Comparison of ENCODE assay signal across 18 cellular contexts in genomic region chr3:181696641-181697230, GRCh38. TPM values are rescaled to one million over a fixed set of nuclear protein-coding genes. Genes with fewer than 3 reads are reported as not detected.
A peak's percentile ranks its signal among the peaks of the same experiment; 100 is the strongest.
DNase-seq lines count a peak whose midpoint lies in the region; ATAC-seq, FAIRE-seq and TF ChIP-seq lines count a peak whose summit lies in the region.
"Had no signal": no experiment of that assay in that cellular context is flagged by ENCODE, and none has a peak within 500 bp of the region (broad histone marks: within the 10 kb centered on the region; RNA-seq: fewer than 3 reads in every experiment).

No MANE protein-coding gene starts in this region.

- 0 out of 2 replicates have a peak overlapping the region, but pooled peaks have one; percentile 8 for H2BK5ac ChIP-seq in H1 (ENCODE audit: low read depth, low read length)

- no peaks in the 10 kb centered on the region for H3K36me3 ChIP-seq in heart left ventricle
- H3K36me3 ChIP-seq in H1 (ENCODE audit: control insufficient read depth in 2 of 4, insufficient read depth in 4 of 4, low read length in 3 of 4), result no peaks in the 10 kb centered on the region
- H3K36me3 ChIP-seq in muscle layer of duodenum (ENCODE audit: control insufficient read depth in 1 of 2, insufficient read depth in 2 of 2, low read length in 2 of 2), result no peaks in the 10 kb centered on the region
- H3K36me3 ChIP-seq in Peyer's patch, result no peaks in the 10 kb centered on the region
- H3K36me3 ChIP-seq: ascending aorta, vagina had no signal

- H2BK120ac ChIP-seq in H1 (replicated peaks; ENCODE audit: low read depth, low read length), result no peak overlapping the region

- H3K23ac ChIP-seq in H1 (ENCODE audit: insufficient read length), result no peak overlapping the region

- H3K4me3 ChIP-seq in right cardiac atrium (ENCODE audit: low read length) (peak overlapping the region; percentile 15), heart left ventricle (peak overlapping the region in 2 of 12 donors; percentile 45 to 58), H1 (ENCODE audit: extremely low read depth in 1 of 4, insufficient read depth in 2 of 4, low read depth in 3 of 4, low read length in 4 of 4) (peak overlapping the region; percentile 50 to 78 (median 70); a peak in 6 of 8 replicates), muscle layer of duodenum (ENCODE audit: low read depth in 1 of 2, low read length in 2 of 2) (peak overlapping the region; percentile 40 to 67), Peyer's patch (no peak overlapping the region)

- no peak for TF ChIP-seq EP300 in H1 (IDR thresholded peaks at IDR 0.05; ENCODE audit: borderline replicate concordance in 1 of 2, low read depth in 2 of 2, low read length in 2 of 2)

- H3K4me1 ChIP-seq in right cardiac atrium (ENCODE audit: control insufficient read depth, insufficient read depth, low read length) (no peaks in the 10 kb centered on the region), heart left ventricle (peaks cover 0 to 27% (median 17%) of the 10 kb centered on the region in 12 donors), H1 (replicated peaks in 1 of 4; ENCODE audit: control insufficient read depth in 3 of 4, insufficient read depth in 4 of 4, low read length in 3 of 4) (peaks cover 14 to 19% (median 17%) of the 10 kb centered on the region in 4 experiments; a peak in 5 of 7 replicates), muscle layer of duodenum (ENCODE audit: control insufficient read depth in 1 of 2, insufficient read depth in 2 of 2, low read length in 2 of 2) (peaks cover 4 to 33% of the 10 kb centered on the region in 2 donors), Peyer's patch (peaks cover 0 to 22% (median 5%) of the 10 kb centered on the region in 4 donors)

- H3K18ac ChIP-seq in H1 (ENCODE audit: extremely low read depth, low read length), result no peak overlapping the region

- TF ChIP-seq CTCF in heart left ventricle (IDR thresholded peaks at IDR 0.05), result no peak
- no peak for TF ChIP-seq CTCF in H1 (IDR thresholded peaks at IDR 0.05; ENCODE audit: control extremely low read depth in 1 of 3, insufficient read depth in 1 of 3, low read depth in 1 of 3, low read length in 3 of 3)
- no peak for TF ChIP-seq CTCF in Peyer's patch (IDR thresholded peaks at IDR 0.05)

- no peak overlapping the region for H4K5ac ChIP-seq in H1 (ENCODE audit: insufficient read length, low read depth, low read length)

- no peak for TF ChIP-seq RAD21 in H1 (IDR thresholded peaks at IDR 0.05 in 1 of 2, conservative IDR thresholded peaks at IDR 0.05 in 1 of 2; ENCODE audit: low read depth in 2 of 2, low read length in 2 of 2)

- no peak overlapping the region for H2AK5ac ChIP-seq in H1 (ENCODE audit: low read depth, low read length)

- CTCF ChIA-PET in H1 (lab: Charles Lee; ENCODE audit: partially characterized antibody), result interaction anchor here (0.8 to 1.5 kb wide), 4 partner anchors 10 to 370 kb away, joined by 3 to 5 read pairs (median 4); no protein-coding TSS in a partner anchor

- no peak overlapping the region for H3K4ac ChIP-seq in H1 (replicated peaks; ENCODE audit: insufficient read length, low read depth, low read length)

- H2AFZ ChIP-seq in H1 (ENCODE audit: low read length), result peak overlapping the region; percentile 95; the same call in 1 of the 2 replicates

- H3K4me2 ChIP-seq in H1 (ENCODE audit: insufficient read depth in 1 of 2, low read depth in 2 of 2, low read length in 2 of 2), result peak overlapping the region; percentile 96 to 100

- no peak overlapping the region for H3K14ac ChIP-seq in H1 (ENCODE audit: insufficient read length)

- H3K27ac ChIP-seq in right cardiac atrium (ENCODE audit: low read length), result no peak overlapping the region
- no peak overlapping the region for H3K27ac ChIP-seq in heart left ventricle
- H3K27ac ChIP-seq in H1 (ENCODE audit: low read depth, low read length), result no peak overlapping the region
- H3K27ac ChIP-seq in muscle layer of duodenum (ENCODE audit: low read length), result no peak overlapping the region
- no peak overlapping the region for H3K27ac ChIP-seq in Peyer's patch
- H3K27ac ChIP-seq: ascending aorta, vagina had no signal

- no peak for FAIRE-seq in H1 (lab: Jason Lieb, UNC)
- FAIRE-seq in H54 (lab: Jason Lieb, UNC), result no peak
- FAIRE-seq: G401.6, GM12891 had no signal

- POLR2A ChIA-PET in H1 (lab: Charles Lee; ENCODE audit: partially characterized antibody), result no interaction called here

- no peak overlapping the region for H2BK20ac ChIP-seq in H1 (ENCODE audit: low read length)

- H2BK12ac ChIP-seq in H1 (ENCODE audit: low read depth, low read length), result no peak overlapping the region

- H3K56ac ChIP-seq in H1 (replicated peaks; ENCODE audit: insufficient read length, low read depth, low read length), result no peak overlapping the region

- no peaks in the 10 kb centered on the region for H3K79me2 ChIP-seq in H1 (ENCODE audit: control insufficient read depth in 1 of 2, insufficient read depth in 2 of 2, low read length in 2 of 2)

- WGBS in right cardiac atrium, result 18% methylated on average over 10 of the region's 10 CpGs
- 17 to 29% (median 22%) methylated on average over 10 of the region's 10 CpGs for WGBS in heart left ventricle, 4 donors
- 46% methylated on average over 10 of the region's 10 CpGs; no CpG with 5 or more reads in 1 of the 2 experiments for WGBS in H1 (ENCODE audit: extremely low coverage in 1 of 2, insufficient coverage in 1 of 2, insufficient read length in 1 of 2, insufficient replicate concordance in 2 of 2, low coverage in 1 of 2, low lambda C conversion rate in 2 of 2, missing lambda C conversion rate in 1 of 2), 2 experiments

- TF ChIP-seq POLR2A in heart left ventricle (IDR thresholded peaks at IDR 0.05) (no peak), H1 (IDR thresholded peaks at IDR 0.05; ENCODE audit: control extremely low read depth in 1 of 2, low read depth in 2 of 2, low read length in 2 of 2) (no peak), Peyer's patch (IDR thresholded peaks at IDR 0.05) (no peak), H54 (IDR thresholded peaks at IDR 0.05; ENCODE audit: low read depth, low read length) (no peak)

- intact Hi-C loops in right cardiac atrium (cut with DNase I) (loop anchor here in 1 of 4 donors (10.0 kb wide), 1 partner anchor 372 kb away; no protein-coding TSS in a partner anchor), heart left ventricle (cut with DNase I) (loop anchor here in 5 of 10 donors (5.0 kb wide), 2 partner anchors 369 to 484 kb away; no protein-coding TSS in a partner anchor)

- H4K91ac ChIP-seq in H1 (replicated peaks; ENCODE audit: insufficient read length, low read length), result no peak overlapping the region

- H4K20me1 ChIP-seq in H1 (replicated peaks in 1 of 2; ENCODE audit: control insufficient read depth in 1 of 2, insufficient read depth in 2 of 2, low read length in 2 of 2), result no peaks in the 10 kb centered on the region

- no peak overlapping the region for H3K9ac ChIP-seq in H1 (replicated peaks in 1 of 4; ENCODE audit: extremely low read depth in 1 of 4, low read depth in 3 of 4, low read length in 3 of 4)

- H3K9me3 ChIP-seq in right cardiac atrium (ENCODE audit: control insufficient read depth, low read length) (no peaks in the 10 kb centered on the region), heart left ventricle (no peaks in the 10 kb centered on the region), H1 (ENCODE audit: insufficient read depth in 2 of 2, low read depth in 1 of 2, low read length in 1 of 2) (no peaks in the 10 kb centered on the region), muscle layer of duodenum (ENCODE audit: control insufficient read depth in 1 of 2, low read length in 2 of 2) (no peaks in the 10 kb centered on the region), Peyer's patch (no peaks in the 10 kb centered on the region)
- H3K9me3 ChIP-seq: ascending aorta, vagina had no signal

- no peak for ATAC-seq in right cardiac atrium
- no peak for ATAC-seq in heart left ventricle
- ATAC-seq: Panc1, SK-N-SH treated with all-trans-retinoic acid at 6 μM for 48 hours had no signal

- H4K8ac ChIP-seq in H1 (ENCODE audit: extremely low read depth, insufficient read depth, low read length), result no peak overlapping the region

- DNase-seq in right cardiac atrium, result no peak
- DNase-seq in heart left ventricle, result no peak
- no peak for DNase-seq in H1 (ENCODE audit: low read depth in 1 of 2, low spot score in 2 of 2)
- no peak for DNase-seq in ureter (ENCODE audit: low spot score)
- no peak for DNase-seq in Peyer's patch
- no peak for DNase-seq in OCI-M1 (lab: John Stamatoyannopoulos, UW)
- no peak for DNase-seq in H54 (ENCODE audit: insufficient read length, low spot score)
- DNase-seq: activated CD4-positive, alpha-beta memory T cell treated with anti-CD3 and anti-CD28 coated beads, Interleukin-2, amount 10 ng/mL, durations not matched to agents 7 days and 5 days; COR-L47; NCI-H1694 treated with DMSO at 0.1 percent for 48 hours; stimulated activated CD4-positive, alpha-beta T cell treated with anti-CD3 and anti-CD28 coated beads, Interleukin-4, amount 100 ng/mL, for 1 hour had no signal

- no peak overlapping the region for H2BK15ac ChIP-seq in H1 (ENCODE audit: low read length)

- H3K27me3 ChIP-seq in right cardiac atrium (ENCODE audit: control insufficient read depth, insufficient read depth), result peaks cover 6% of the 10 kb centered on the region
- peaks cover 30 to 77% (median 66%) of the 10 kb centered on the region in 9 donors for H3K27me3 ChIP-seq in heart left ventricle
- H3K27me3 ChIP-seq in H1 (replicated peaks in 1 of 4; ENCODE audit: control insufficient read depth in 3 of 4, extremely low read depth in 1 of 4, insufficient read depth in 3 of 4, low read length in 3 of 4), result peaks cover 6 to 26% (median 23%) of the 10 kb centered on the region in 4 experiments
- peaks cover 49% of the 10 kb centered on the region for H3K27me3 ChIP-seq in muscle layer of duodenum (ENCODE audit: low read depth, low read length)
- peaks cover 0 to 33% of the 10 kb centered on the region in 2 donors for H3K27me3 ChIP-seq in Peyer's patch
- H3K27me3 ChIP-seq: vagina had no signal

- H3K23me2 ChIP-seq in H1 (ENCODE audit: low read depth, low read length), result peaks cover 21% of the 10 kb centered on the region

- no peaks in the 10 kb centered on the region for H3K79me1 ChIP-seq in H1 (ENCODE audit: low read depth, low read length)

RNA-seq across cellular contexts. Expression of gene SOX2, which starts 15.0 kb away (rescaled TPM):
- total RNA-seq in right cardiac atrium, result under 1 TPM in 3 of 4 donors, not detected in 1; 0.17 to 0.35 (median 0.20) TPM
- 1.0 TPM for polyA plus RNA-seq in right cardiac atrium
- total RNA-seq in heart left ventricle, result 1 to 10 TPM in 2 of 9 donors, under 1 TPM in 2, not detected in 5; 0.09 to 1.1 (median 0.61) TPM
- under 1 TPM; 0.11 to 0.30 TPM for polyA plus RNA-seq in heart left ventricle
- total RNA-seq in H1 (2021; fragmentation: NEBNext Ultra II Directional; extraction: Animal tissue kit (Norgen Biotek cat#: 25700)), result 247 and 260 TPM in 2 replicates
- polyA plus RNA-seq in H1 (2011; rRNA removed), result 149 and 170 TPM in 2 replicates
- polyA plus RNA-seq in H1 (2011; cell fraction: cytosol; rRNA removed), result 181 TPM
- polyA plus RNA-seq in H1 (2011; cell fraction: nucleus; rRNA removed), result 120 TPM
- 130 to 186 TPM (median 157 TPM) in 4 replicates for polyA plus RNA-seq in H1 (2012, experiment 1 of 2)
- polyA plus RNA-seq in H1 (2012, experiment 2 of 2), result 64.0 TPM
- 171 TPM for polyA plus RNA-seq in H1 (2013, experiment 1 of 2)
- polyA plus RNA-seq in H1 (2013, experiment 2 of 2), result 169 TPM
- polyA minus RNA-seq in H1 (2011; rRNA and poly(A)+ RNA removed), result 34.6 and 35.5 TPM in 2 replicates
- polyA minus RNA-seq in H1 (2011; cell fraction: cytosol; rRNA and poly(A)+ RNA removed), result 101 TPM
- polyA minus RNA-seq in H1 (2011; cell fraction: nucleus; rRNA and poly(A)+ RNA removed), result 83.5 TPM
- 0.16 TPM for total RNA-seq in ureter
- under 1 TPM in 2 of 4 donors, not detected in 2; 0.57 to 0.67 TPM for total RNA-seq in Peyer's patch
- total RNA-seq: activated CD4-positive, alpha-beta memory T cell treated with anti-CD3 and anti-CD28 coated beads, Interleukin-2, amount 10 ng/mL, durations not matched to agents 7 days and 5 days had no signal

Comparison
In these comparisons a context has a peak if more than half of its experiments do, and no peak if none do; other contexts are left out.
1. H3K4me3 ChIP-seq: peak in right cardiac atrium (single experiment), H1 (4 of 4) and muscle layer of duodenum (2 of 2); none in Peyer's patch (0 of 4).
2. RNA of gene SOX2, which starts 15.0 kb away (total RNA-seq): 247 to 260 TPM in H1; 0.57 to 0.67 TPM in Peyer's patch, 0.17 to 0.35 TPM in right cardiac atrium, 0.16 TPM in ureter (single experiment) and 0.09 to 1.1 TPM in heart left ventricle; every median in the first group is over 100 times any median in the second.